In genomic region chr1:87325982-87326738, GRCh38 we compare ENCODE assay signal across 8 cellular contexts.
A peak's percentile ranks its signal among the peaks of the same experiment; 100 is the strongest.
DNase-seq lines count a peak whose midpoint lies in the region; TF ChIP-seq lines count a peak whose summit lies in the region.

No MANE protein-coding gene starts in this region.

- H3K4me1 Mint-ChIP-seq in activated naive CD8-positive, alpha-beta T cell (ENCODE audit: low read depth), result peaks cover 25% of the 10 kb centered on the region

- peaks cover 5% of the 10 kb centered on the region for H3K27me3 Mint-ChIP-seq in activated naive CD8-positive, alpha-beta T cell

- H3K27ac Mint-ChIP-seq in activated naive CD8-positive, alpha-beta T cell, result peak overlapping the region; percentile 46

- DNase-seq in DMS153 (lab: John Stamatoyannopoulos, UW) (peak; percentile 80), HFF-Myc (ENCODE audit: extremely low read depth, low read depth) (no peak), NCI-H748 treated with DMSO at 0.1 percent for 48 hours (lab: John Stamatoyannopoulos, UW) (peak; percentile 78), iPS-NIHi11 (ENCODE audit: low spot score) (peak; percentile 32), UCSD-AML1 (lab: John Stamatoyannopoulos, UW; ENCODE audit: unreplicated experiment) (no peak), MV-4-11 (lab: John Stamatoyannopoulos, UW) (no peak)
- peak in 5 of 6 experiments; percentile 4 to 66 (median 20) for DNase-seq in stimulated activated naive CD4-positive, alpha-beta T cell (lab: John Stamatoyannopoulos, UW)

- H3K9me3 Mint-ChIP-seq in activated naive CD8-positive, alpha-beta T cell (ENCODE audit: low read depth), result no peaks in the 10 kb centered on the region

- peak; percentile 63 for TF ChIP-seq CTCF in HFF-Myc (IDR thresholded peaks at IDR 0.05; ENCODE audit: low read depth, low read length, missing control alignments)

- H3K4me3 Mint-ChIP-seq in activated naive CD8-positive, alpha-beta T cell, result no peak overlapping the region

- no peak overlapping the region for H3K4me3 ChIP-seq in HFF-Myc (replicated peaks; ENCODE audit: low read depth, low read length)

- H3K36me3 Mint-ChIP-seq in activated naive CD8-positive, alpha-beta T cell, result no peaks in the 10 kb centered on the region

Comparison
In these comparisons a context has a peak if more than half of its experiments do, and no peak if none do; other contexts are left out.
1. DNase-seq: peak in DMS153 (single experiment), NCI-H748 treated with DMSO at 0.1 percent for 48 hours (single experiment), iPS-NIHi11 (single experiment) and stimulated activated naive CD4-positive, alpha-beta T cell (5 of 6); none in HFF-Myc (single experiment), UCSD-AML1 (single experiment) and MV-4-11 (single experiment).